1 cellular context compared by ENCODE assay signal in genomic region chr14:69773571-69774276, GRCh38.
TF ChIP-seq lines count a peak whose summit lies in the region.

No MANE protein-coding gene starts in this region.

TF ChIP-seq in GM12878, 131 proteins besides CTCF, POLR2A, EP300 and RAD21:
- TF ChIP-seq ELK1 (IDR thresholded peaks at IDR 0.05; ENCODE audit: low read depth, low read length) (no peak), SMC3 (IDR thresholded peaks at IDR 0.05; ENCODE audit: borderline replicate concordance, low read length) (no peak), CREB1 (IDR thresholded peaks at IDR 0.05; ENCODE audit: low read depth) (no peak), POLR2AphosphoS5 (IDR thresholded peaks at IDR 0.05; ENCODE audit: low read length) (0 out of 2 replicates have a peak, but pooled peaks have one; percentile 47), POLR2AphosphoS2 (IDR thresholded peaks at IDR 0.05; ENCODE audit: low read depth, low read length) (peak; percentile 3), IKZF2 (IDR thresholded peaks at IDR 0.05) (0 out of 4 replicates have a peak, but pooled peaks of 1 of the 2 experiments have one; percentile 1)
